16 cellular contexts compared by ENCODE assay signal in the genomic region with DNA sequence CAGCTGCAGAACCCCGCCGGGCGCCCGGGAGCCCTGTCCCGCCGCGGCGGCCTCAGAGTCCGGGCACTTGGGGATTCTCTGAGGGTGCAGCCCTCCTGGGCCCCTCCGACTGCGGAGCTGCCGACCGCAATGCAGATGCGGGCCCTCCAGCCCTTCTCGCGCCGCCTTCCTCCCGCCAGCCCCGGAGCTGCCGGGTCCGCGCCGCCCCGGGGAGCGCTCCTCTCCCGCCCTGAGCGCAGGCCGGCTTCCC. TPM values are rescaled to one million over a fixed set of nuclear protein-coding genes. Genes with fewer than 3 reads are reported as not detected.
A peak's percentile ranks its signal among the peaks of the same experiment; 100 is the strongest.
DNase-seq lines count a peak whose midpoint lies in the region; TF ChIP-seq lines count a peak whose summit lies in the region.
"Had no signal": no experiment of that assay in that cellular context is flagged by ENCODE, and none has a peak within 500 bp of the region (broad histone marks: within the 10 kb centered on the region; RNA-seq: fewer than 3 reads in every experiment).

No MANE protein-coding gene starts in this region.

- peak overlapping the region; percentile 24 for H3K4me3 ChIP-seq in suprapubic skin

- DNase-seq in activated T-cell treated with anti-CD3 and anti-CD28 coated beads, Interleukin-2, amount 50 U/mL, for 24 hours: no peak
- no peak for DNase-seq in activated T-cell treated with anti-CD3 and anti-CD28 coated beads, Interleukin-2, amount 50 U/mL, for 1 hour
- DNase-seq in mesothelial cell of epicardium (ENCODE audit: low spot score in 2 of 2, unreplicated experiment in 2 of 2) (no peak), suprapubic skin (ENCODE audit: low spot score in 2 of 2) (no peak), HuH-7 (ENCODE audit: low spot score) (no peak), NCI-H2227 (lab: John Stamatoyannopoulos, UW; ENCODE audit: unreplicated experiment) (no peak)
- no peak for DNase-seq in stimulated activated CD4-positive, alpha-beta T cell treated with anti-CD3 and anti-CD28 coated beads, Interleukin-4, amount 100 ng/mL, for 1 hour
- DNase-seq: activated CD4-positive, alpha-beta T cell treated with anti-CD3 and anti-CD28 coated beads for 4 hours; activated effector memory CD4-positive, alpha-beta T cell treated with Interleukin-2 at 50 U/mL for 16 hours; DMS53; foreskin melanocyte; stimulated activated CD4-positive, alpha-beta T cell treated with anti-CD3 and anti-CD28 coated beads, Interleukin-4, amount 100 ng/mL, for 24 hours; SW 1271 had no signal

- H3K4me3 Mint-ChIP-seq in activated T-cell treated with anti-CD3 and anti-CD28 coated beads, Interleukin-2, amount 50 U/mL, for 24 hours: peak overlapping the region; percentile 64
- H3K4me3 Mint-ChIP-seq in brain: peak overlapping the region; percentile 88 to 98 (median 90)
- peak overlapping the region; percentile 78 for H3K4me3 Mint-ChIP-seq in mesothelial cell of epicardium

- TF ChIP-seq CTCF in brain (conservative IDR thresholded peaks at IDR 0.05) (no peak), mesothelial cell of epicardium (IDR thresholded peaks at IDR 0.05; ENCODE audit: unreplicated experiment) (no peak), suprapubic skin (IDR thresholded peaks at IDR 0.05) (no peak)

- no peak overlapping the region for H3K27ac Mint-ChIP-seq in activated T-cell treated with anti-CD3 and anti-CD28 coated beads, Interleukin-2, amount 50 U/mL, for 24 hours
- peak overlapping the region in 1 of 5 experiments; percentile 73 for H3K27ac Mint-ChIP-seq in brain
- no peak overlapping the region for H3K27ac Mint-ChIP-seq in mesothelial cell of epicardium

- no peaks in the 10 kb centered on the region for H3K36me3 Mint-ChIP-seq in activated T-cell treated with anti-CD3 and anti-CD28 coated beads, Interleukin-2, amount 50 U/mL, for 24 hours (ENCODE audit: low read depth)
- H3K36me3 Mint-ChIP-seq in brain (no peaks in the 10 kb centered on the region), mesothelial cell of epicardium (no peaks in the 10 kb centered on the region)

- H3K9me3 ChIP-seq in suprapubic skin: no peaks in the 10 kb centered on the region

- H3K4me1 Mint-ChIP-seq in activated T-cell treated with anti-CD3 and anti-CD28 coated beads, Interleukin-2, amount 50 U/mL, for 24 hours (ENCODE audit: low read depth): peaks cover 10% of the 10 kb centered on the region
- peaks cover 5% of the 10 kb centered on the region for H3K4me1 Mint-ChIP-seq in brain
- H3K4me1 Mint-ChIP-seq in mesothelial cell of epicardium: peaks cover 5% of the 10 kb centered on the region

- TF ChIP-seq EP300 in suprapubic skin (IDR thresholded peaks at IDR 0.05): no peak

- WGBS in suprapubic skin: 0% methylated on average over 6 of the region's 28 CpGs

- TF ChIP-seq POLR2A in suprapubic skin (IDR thresholded peaks at IDR 0.05): no peak

- peaks cover 81% of the 10 kb centered on the region for H3K27me3 Mint-ChIP-seq in activated T-cell treated with anti-CD3 and anti-CD28 coated beads, Interleukin-2, amount 50 U/mL, for 24 hours
- H3K27me3 Mint-ChIP-seq in brain (peaks cover 71% of the 10 kb centered on the region), mesothelial cell of epicardium (ENCODE audit: low read depth) (peaks cover 97% of the 10 kb centered on the region)

- no peaks in the 10 kb centered on the region for H3K9me3 Mint-ChIP-seq in activated T-cell treated with anti-CD3 and anti-CD28 coated beads, Interleukin-2, amount 50 U/mL, for 24 hours
- peaks cover 0 to 6% (median 0%) of the 10 kb centered on the region in 5 experiments for H3K9me3 Mint-ChIP-seq in brain
- no peaks in the 10 kb centered on the region for H3K9me3 Mint-ChIP-seq in mesothelial cell of epicardium

- H3K4me1 ChIP-seq in suprapubic skin: peaks cover 4% of the 10 kb centered on the region

- H3K36me3 ChIP-seq in suprapubic skin: no peaks in the 10 kb centered on the region

- peaks cover 80% of the 10 kb centered on the region for H3K27me3 ChIP-seq in suprapubic skin

- H3K27ac ChIP-seq in suprapubic skin: no peak overlapping the region

RNA-seq across cellular contexts. Expression of a gene that starts 0.3 kb away (rescaled TPM):
- 0.53 TPM for polyA plus RNA-seq in brain (ENCODE audit: insufficient read depth, low read depth, low replicate concordance)
- total RNA-seq in mesothelial cell of epicardium (0.07 to 0.13 TPM (median 0.09 TPM) in 3 replicates), suprapubic skin (under 1 TPM in 3 of 4 donors, not detected in 1; 0.05 to 0.25 (median 0.19) TPM)
- total RNA-seq: A673, subcutaneous adipose tissue had no signal
